ENCODE assay signal across 1 cellular context in the genomic region with DNA sequence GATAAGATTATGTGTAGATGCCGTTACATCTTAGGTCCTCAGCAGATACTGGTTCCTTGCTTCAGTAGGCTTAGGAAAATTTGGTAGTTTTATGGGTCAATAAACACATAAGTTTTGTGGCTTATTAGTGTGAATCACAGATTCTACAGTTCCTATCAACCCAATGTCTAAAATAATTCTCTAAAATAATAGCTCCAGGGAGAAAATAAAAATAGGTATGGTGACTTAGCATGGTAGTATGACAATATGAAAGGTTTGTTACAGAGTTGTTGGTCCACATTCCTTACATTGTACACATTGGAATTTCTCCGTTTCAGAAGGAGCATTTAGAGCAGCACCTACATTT.
TF ChIP-seq lines count a peak whose summit lies in the region.

No MANE protein-coding gene starts in this region.

TF ChIP-seq in A549, 52 proteins besides CTCF, POLR2A, EP300 and RAD21 (continued from another document):
- TF ChIP-seq NR3C1 (IDR thresholded peaks at IDR 0.05) (no peak), HOXA7 (CRISPR knock-in tag; IDR thresholded peaks at IDR 0.05) (no peak), SREBF2 (IDR thresholded peaks at IDR 0.05) (no peak)
- TF ChIP-seq, protein P1, sequence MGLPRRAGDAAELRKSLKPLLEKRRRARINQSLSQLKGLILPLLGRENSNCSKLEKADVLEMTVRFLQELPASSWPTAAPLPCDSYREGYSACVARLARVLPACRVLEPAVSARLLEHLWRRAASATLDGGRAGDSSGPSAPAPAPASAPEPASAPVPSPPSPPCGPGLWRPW (IDR thresholded peaks at IDR 0.05): no peak
TF ChIP-seq in A549: peak in this region for 0.
